In genomic region chr5:160270704-160271103, GRCh38 we compare ENCODE assay signal across 18 cellular contexts. TPM values are rescaled to one million over a fixed set of nuclear protein-coding genes. Genes with fewer than 3 reads are reported as not detected.
DNase-seq lines count a peak whose midpoint lies in the region; ATAC-seq and TF ChIP-seq lines count a peak whose summit lies in the region.
"Had no signal": no experiment of that assay in that cellular context is flagged by ENCODE, and none has a peak within 500 bp of the region (broad histone marks: within the 10 kb centered on the region; RNA-seq: fewer than 3 reads in every experiment).

No MANE protein-coding gene starts in this region.

- H3K4me1 ChIP-seq in heart right ventricle (peaks cover 5 to 49% (median 40%) of the 10 kb centered on the region in 9 donors), colonic mucosa (peaks cover 13% of the 10 kb centered on the region), mesodermal cell (ENCODE audit: control insufficient read depth, insufficient read depth, low read length, poor library complexity, severe bottlenecking) (peaks cover 20% of the 10 kb centered on the region), upper lobe of left lung (peaks cover 34 to 47% (median 41%) of the 10 kb centered on the region in 4 donors), Caco-2 (0 out of 2 replicates have a peak, but pooled peaks cover 5% of the 10 kb centered on the region)

- no peak for ATAC-seq in heart right ventricle
- ATAC-seq in upper lobe of left lung (ENCODE audit: low FRiP score in 2 of 2) = no peak
- no peak for ATAC-seq in CD4-positive, alpha-beta T cell (ENCODE audit: poor library complexity)
- no peak for ATAC-seq in GM18861 (IDR thresholded peaks at IDR 0.05; ENCODE audit: unreplicated experiment)

- H3K9me3 ChIP-seq in heart right ventricle (no peaks in the 10 kb centered on the region), colonic mucosa (no peaks in the 10 kb centered on the region), mesodermal cell (ENCODE audit: control insufficient read depth, low read length) (no peaks in the 10 kb centered on the region), upper lobe of left lung (no peaks in the 10 kb centered on the region), Caco-2 (no peaks in the 10 kb centered on the region)
- no peaks in the 10 kb centered on the region for H3K9me3 ChIP-seq in CD4-positive, alpha-beta T cell (ENCODE audit: control insufficient read depth, low read length)
- H3K9me3 ChIP-seq: Peyer's patch, sigmoid colon, thoracic aorta had no signal

- intact Hi-C loops in heart right ventricle (cut with DNase I) = no loop called here
- intact Hi-C loops in cardiac septum (cut with DNase I) = no loop called here
- intact Hi-C loops in colonic mucosa (cut with DNase I) = no loop called here
- intact Hi-C loops in CD4-positive, alpha-beta T cell (cut with DNase I, micrococcal nuclease) = no loop called here
- intact Hi-C loops in Caco-2 (cut with micrococcal nuclease; ENCODE audit: unreplicated experiment) = no loop called here

- no peak overlapping the region for H3K4me3 Mint-ChIP-seq in CD4-positive, alpha-beta T cell
- H3K4me3 Mint-ChIP-seq in Caco-2 (ENCODE audit: unreplicated experiment) = no peak overlapping the region
- H3K4me3 Mint-ChIP-seq: activated CD4-positive, alpha-beta memory T cell treated with anti-CD3 and anti-CD28 coated beads, Interleukin-2, amount 10 ng/mL, durations not matched to agents 7 days and 5 days; central memory CD8-positive, alpha-beta T cell; memory B cell had no signal

- H3K27ac Mint-ChIP-seq in CD4-positive, alpha-beta T cell = no peak overlapping the region
- H3K27ac Mint-ChIP-seq in Caco-2 (ENCODE audit: unreplicated experiment) = no peak overlapping the region
- H3K27ac Mint-ChIP-seq: activated CD4-positive, alpha-beta memory T cell treated with anti-CD3 and anti-CD28 coated beads, Interleukin-2, amount 10 ng/mL, durations not matched to agents 7 days and 5 days; memory B cell had no signal

- POLR2A ChIA-PET in CD4-positive, alpha-beta T cell (lab: Charles Lee) = no interaction called here
- POLR2A ChIA-PET in Caco-2 (lab: Charles Lee) = no interaction called here

- peak overlapping the region in 1 of 2 donors; percentile 79 for H3K9ac ChIP-seq in colonic mucosa (ENCODE audit: low read depth in 2 of 2, low read length in 2 of 2)

- DNase-seq in heart right ventricle = no peak
- no peak for DNase-seq in cardiac septum (ENCODE audit: low spot score)
- no peak for DNase-seq in colonic mucosa
- DNase-seq in upper lobe of left lung = peak in 1 of 2 donors; percentile 36
- no peak for DNase-seq in CD4-positive, alpha-beta T cell
- DNase-seq in Caco-2 = no peak
- DNase-seq: activated CD4-positive, alpha-beta memory T cell treated with anti-CD3 and anti-CD28 coated beads, Interleukin-2, amount 10 ng/mL, durations not matched to agents 7 days and 5 days; DMS79 treated with DMSO at 0.1 percent for 48 hours; NCI-H1048; Peyer's patch; sigmoid colon; stimulated activated CD4-positive, alpha-beta T cell treated with anti-CD3 and anti-CD28 coated beads, Interleukin-4, amount 100 ng/mL, for 24 hours; stimulated activated CD8-positive, alpha-beta memory T cell treated with anti-CD3 and anti-CD28 coated beads, Interleukin-4, amount 100 ng/mL, for 48 hours had no signal

- CTCF ChIA-PET in CD4-positive, alpha-beta T cell (lab: Charles Lee) = no interaction called here
- CTCF ChIA-PET in Caco-2 (lab: Charles Lee) = no interaction called here

- H3K27me3 Mint-ChIP-seq in CD4-positive, alpha-beta T cell = no peaks in the 10 kb centered on the region
- no peaks in the 10 kb centered on the region for H3K27me3 Mint-ChIP-seq in Caco-2 (ENCODE audit: insufficient read depth, unreplicated experiment)

- WGBS in heart right ventricle, 2 donors = 43 to 46% methylated on average over 4 of the region's 4 CpGs
- 69 to 87% methylated on average over 3 of the region's 4 CpGs for WGBS in mesodermal cell (ENCODE audit: insufficient coverage in 2 of 2), 2 experiments
- WGBS in upper lobe of left lung, 2 donors = 39 to 41% methylated on average over 4 of the region's 4 CpGs

- H3K4me3 ChIP-seq in heart right ventricle (no peak overlapping the region), colonic mucosa (no peak overlapping the region), mesodermal cell (ENCODE audit: extremely low read depth, insufficient read depth, low read length, poor library complexity, severe bottlenecking) (no peak overlapping the region), upper lobe of left lung (no peak overlapping the region), Caco-2 (ENCODE audit: low read depth, low read length) (no peak overlapping the region)
- H3K4me3 ChIP-seq: Peyer's patch, sigmoid colon, thoracic aorta had no signal

- H3K36me3 ChIP-seq in heart right ventricle (peaks cover 0 to 15% (median 0%) of the 10 kb centered on the region in 9 donors), colonic mucosa (no peaks in the 10 kb centered on the region), mesodermal cell (ENCODE audit: control insufficient read depth, insufficient read depth, low read length) (peaks cover 36% of the 10 kb centered on the region), upper lobe of left lung (peaks cover 0 to 2% (median 0%) of the 10 kb centered on the region in 4 donors), Caco-2 (ENCODE audit: control insufficient read depth, insufficient read depth, low read length) (peaks cover 2% of the 10 kb centered on the region; the same call in 1 of the 2 replicates)
- H3K36me3 ChIP-seq: Peyer's patch, sigmoid colon, thoracic aorta had no signal

- H3K9me3 Mint-ChIP-seq in CD4-positive, alpha-beta T cell = no peaks in the 10 kb centered on the region
- H3K9me3 Mint-ChIP-seq in Caco-2 (ENCODE audit: unreplicated experiment) = no peaks in the 10 kb centered on the region
- H3K9me3 Mint-ChIP-seq: activated CD4-positive, alpha-beta memory T cell treated with anti-CD3 and anti-CD28 coated beads, Interleukin-2, amount 10 ng/mL, durations not matched to agents 7 days and 5 days; central memory CD8-positive, alpha-beta T cell; memory B cell had no signal

- H3K4me1 Mint-ChIP-seq in CD4-positive, alpha-beta T cell (ENCODE audit: low read depth) = peaks cover 5% of the 10 kb centered on the region
- H3K4me1 Mint-ChIP-seq in Caco-2 (ENCODE audit: low read depth, unreplicated experiment) = peaks cover 6% of the 10 kb centered on the region
- H3K4me1 Mint-ChIP-seq: activated CD4-positive, alpha-beta memory T cell treated with anti-CD3 and anti-CD28 coated beads, Interleukin-2, amount 10 ng/mL, durations not matched to agents 7 days and 5 days had no signal

- TF ChIP-seq CTCF in heart right ventricle (IDR thresholded peaks at IDR 0.05) (no peak), colonic mucosa (IDR thresholded peaks at IDR 0.05) (no peak), upper lobe of left lung (IDR thresholded peaks at IDR 0.05) (no peak), Caco-2 (IDR thresholded peaks at IDR 0.05; ENCODE audit: insufficient read depth in 1 of 2, low read depth in 1 of 2, low read length in 1 of 2, severe bottlenecking in 1 of 2, unreplicated experiment in 1 of 2) (no peak)
- no peak for TF ChIP-seq CTCF in CD4-positive, alpha-beta T cell (IDR thresholded peaks at IDR 0.05)

- no peak for TF ChIP-seq EP300 in upper lobe of left lung (IDR thresholded peaks at IDR 0.05)

- TF ChIP-seq POLR2A in upper lobe of left lung (IDR thresholded peaks at IDR 0.05) = no peak

- H3K27ac ChIP-seq in heart right ventricle = peak overlapping the region in 6 of 10 donors; percentile 4 to 79 (median 24)
- H3K27ac ChIP-seq in colonic mucosa = peak overlapping the region; percentile 67
- H3K27ac ChIP-seq in mesodermal cell (ENCODE audit: low read depth, low read length, severe bottlenecking) = peak overlapping the region; percentile 77
- H3K27ac ChIP-seq in upper lobe of left lung = peak overlapping the region; percentile 57 to 80 (median 74)
- no peak overlapping the region for H3K27ac ChIP-seq in CD4-positive, alpha-beta T cell (ENCODE audit: low read depth, low read length)

- H3K27me3 ChIP-seq in heart right ventricle (no peaks in the 10 kb centered on the region), colonic mucosa (no peaks in the 10 kb centered on the region), upper lobe of left lung (no peaks in the 10 kb centered on the region), Caco-2 (replicated peaks; ENCODE audit: control insufficient read depth, insufficient read depth, low read length) (no peaks in the 10 kb centered on the region)
- H3K27me3 ChIP-seq in CD4-positive, alpha-beta T cell (ENCODE audit: control insufficient read depth, insufficient read depth, low read length) = no peaks in the 10 kb centered on the region
- H3K27me3 ChIP-seq: Peyer's patch, sigmoid colon had no signal

- no TSS peak for BruUV-seq in Caco-2 (replicated peaks; lab: Mats Ljungman, UMichigan)

- no peaks in the 10 kb centered on the region for H3K36me3 Mint-ChIP-seq in CD4-positive, alpha-beta T cell (ENCODE audit: low read depth)
- peaks cover 25% of the 10 kb centered on the region for H3K36me3 Mint-ChIP-seq in Caco-2 (ENCODE audit: insufficient read depth, unreplicated experiment)
- H3K36me3 Mint-ChIP-seq: memory B cell had no signal

RNA-seq across cellular contexts. Expression of gene FABP6, which starts 41.4 kb away (rescaled TPM):
- total RNA-seq in heart right ventricle = 1 to 10 TPM in 9 of 10 donors, under 1 TPM in 1; 0.88 to 5.2 (median 1.4) TPM
- polyA plus RNA-seq in heart right ventricle = 1 to 10 TPM in 1 of 2 donors, under 1 TPM in 1; 0.13 to 5.9 TPM
- total RNA-seq in cardiac septum = not detected
- not detected for total RNA-seq in colonic mucosa
- polyA plus RNA-seq in mesodermal cell (2013, experiment 1 of 2) = 0.70 TPM
- polyA plus RNA-seq in mesodermal cell (2013, experiment 2 of 2) = not detected
- total RNA-seq in upper lobe of left lung = 10 to 100 TPM in 2 of 6 donors, 1 to 10 TPM in 2, not detected in 2; 4.4 to 14.4 (median 9.1) TPM
- not detected for total RNA-seq in CD4-positive, alpha-beta T cell
- not detected in 2 replicates for total RNA-seq in Caco-2 (2022)
- total RNA-seq: activated CD4-positive, alpha-beta memory T cell treated with anti-CD3 and anti-CD28 coated beads, Interleukin-2, amount 10 ng/mL, durations not matched to agents 7 days and 5 days; thoracic aorta had no signal

RNA-seq across cellular contexts. Expression of gene CCNJL, which starts 41.7 kb away (rescaled TPM):
- 10 to 100 TPM in 3 of 10 donors, 1 to 10 TPM in 7; 4.5 to 20.8 (median 7.0) TPM for total RNA-seq in heart right ventricle
- 1 to 10 TPM; 2.9 to 5.1 TPM for polyA plus RNA-seq in heart right ventricle
- 6.3 TPM for total RNA-seq in cardiac septum
- 10 to 100 TPM; 14.6 to 21.6 TPM for total RNA-seq in colonic mucosa
- polyA plus RNA-seq in mesodermal cell (2013, experiment 1 of 2) = 16.3 TPM
- 12.3 TPM for polyA plus RNA-seq in mesodermal cell (2013, experiment 2 of 2)
- total RNA-seq in upper lobe of left lung = 10 to 100 TPM; 15.6 to 25.2 (median 21.2) TPM
- not detected for total RNA-seq in CD4-positive, alpha-beta T cell
- 16.5 and 17.4 TPM in 2 replicates for total RNA-seq in Caco-2 (2022)
- total RNA-seq: activated CD4-positive, alpha-beta memory T cell treated with anti-CD3 and anti-CD28 coated beads, Interleukin-2, amount 10 ng/mL, durations not matched to agents 7 days and 5 days had no signal
